Comparison of ENCODE assay signal across 12 cellular contexts in genomic region chr9:125888220-125888619, GRCh38.
DNase-seq lines count a peak whose midpoint lies in the region; ATAC-seq and TF ChIP-seq lines count a peak whose summit lies in the region.
"Had no signal": no experiment of that assay in that cellular context is flagged by ENCODE, and none has a peak within 500 bp of the region (broad histone marks: within the 10 kb centered on the region; RNA-seq: fewer than 3 reads in every experiment).

No MANE protein-coding gene starts in this region.

- peak overlapping the region; percentile 67 for H3K4me3 ChIP-seq in SK-N-MC
- H3K4me3 ChIP-seq in gastroesophageal sphincter: no peak overlapping the region
- H3K4me3 ChIP-seq in brain microvascular endothelial cell (ENCODE audit: low read depth, low read length): no peak overlapping the region

- in situ Hi-C loops in brain microvascular endothelial cell (cut with HindIII; ENCODE audit: low pct_ligation_motif_present, low sequenced_read_pairs): no loop called here

- WGBS in gastroesophageal sphincter (ENCODE audit: low coverage in 1 of 2), 2 donors: 65 to 66% methylated on average over 7 of the region's 7 CpGs

- H3K27me3 ChIP-seq in gastroesophageal sphincter (no peaks in the 10 kb centered on the region), brain microvascular endothelial cell (replicated peaks) (no peaks in the 10 kb centered on the region)

- peak overlapping the region; percentile 34 for H3K9ac ChIP-seq in SK-N-MC (ENCODE audit: insufficient read length)

- DNase-seq in natural killer cell: no peak
- no peak for DNase-seq in natural killer cell treated with Interleukin-12 subunit alpha and Interleukin-12 subunit beta and Interleukin-15 and Interleukin-18, amount 100 ng/mL, for 72 hours (ENCODE audit: low spot score)
- DNase-seq in SK-N-MC (ENCODE audit: low read depth, low spot score): no peak
- DNase-seq in NCI-H526 (lab: John Stamatoyannopoulos, UW): no peak
- no peak for DNase-seq in brain microvascular endothelial cell
- DNase-seq: CD4-positive, CD25-positive, alpha-beta regulatory T cell; kidney glomerular epithelial cell; naive thymus-derived CD8-positive, alpha-beta T cell had no signal

- H3K36me3 ChIP-seq in SK-N-MC (ENCODE audit: insufficient read depth, low read length): no peaks in the 10 kb centered on the region
- no peaks in the 10 kb centered on the region for H3K36me3 ChIP-seq in gastroesophageal sphincter
- H3K36me3 ChIP-seq in brain microvascular endothelial cell (replicated peaks): no peaks in the 10 kb centered on the region

- H3K4me3 Mint-ChIP-seq in natural killer cell: peak overlapping the region; percentile 2
- no peak overlapping the region for H3K4me3 Mint-ChIP-seq in natural killer cell treated with Interleukin-12 subunit alpha and Interleukin-12 subunit beta and Interleukin-15 and Interleukin-18, amount 100 ng/mL, for 72 hours

- peaks cover 6 to 73% (median 16%) of the 10 kb centered on the region in 3 donors for H3K4me1 ChIP-seq in gastroesophageal sphincter

- intact Hi-C loops in natural killer cell (cut with micrococcal nuclease): no loop called here

- no peaks in the 10 kb centered on the region for H3K9me3 Mint-ChIP-seq in natural killer cell
- no peaks in the 10 kb centered on the region for H3K9me3 Mint-ChIP-seq in natural killer cell treated with Interleukin-12 subunit alpha and Interleukin-12 subunit beta and Interleukin-15 and Interleukin-18, amount 100 ng/mL, for 72 hours
- H3K9me3 Mint-ChIP-seq: CD4-positive, CD25-positive, alpha-beta regulatory T cell; dendritic cell treated with granulocyte-macrophage colony-stimulating factor and Interleukin-4, amounts not matched to agents 40 ng/mL and 50 ng/mL, for 4 days; naive thymus-derived CD8-positive, alpha-beta T cell had no signal

- H3K27ac Mint-ChIP-seq in natural killer cell: no peak overlapping the region
- no peak overlapping the region for H3K27ac Mint-ChIP-seq in natural killer cell treated with Interleukin-12 subunit alpha and Interleukin-12 subunit beta and Interleukin-15 and Interleukin-18, amount 100 ng/mL, for 72 hours
- H3K27ac Mint-ChIP-seq: CD4-positive, CD25-positive, alpha-beta regulatory T cell; dendritic cell treated with granulocyte-macrophage colony-stimulating factor and Interleukin-4, amounts not matched to agents 40 ng/mL and 50 ng/mL, for 4 days; naive thymus-derived CD8-positive, alpha-beta T cell had no signal

- TF ChIP-seq POLR2A in gastroesophageal sphincter (IDR thresholded peaks at IDR 0.05): no peak

- H3K9me3 ChIP-seq in SK-N-MC (ENCODE audit: low read depth, low read length): no peaks in the 10 kb centered on the region
- H3K9me3 ChIP-seq in gastroesophageal sphincter: no peaks in the 10 kb centered on the region

- no peaks in the 10 kb centered on the region for H3K36me3 Mint-ChIP-seq in natural killer cell
- H3K36me3 Mint-ChIP-seq in natural killer cell treated with Interleukin-12 subunit alpha and Interleukin-12 subunit beta and Interleukin-15 and Interleukin-18, amount 100 ng/mL, for 72 hours: no peaks in the 10 kb centered on the region
- H3K36me3 Mint-ChIP-seq: CD4-positive, CD25-positive, alpha-beta regulatory T cell; naive thymus-derived CD8-positive, alpha-beta T cell had no signal

- peaks cover 4 to 8% of the 10 kb centered on the region in 2 donors for H3K27me3 Mint-ChIP-seq in natural killer cell (ENCODE audit: low read depth in 2 of 2)
- peaks cover 10 to 11% of the 10 kb centered on the region in 2 donors for H3K27me3 Mint-ChIP-seq in natural killer cell treated with Interleukin-12 subunit alpha and Interleukin-12 subunit beta and Interleukin-15 and Interleukin-18, amount 100 ng/mL, for 72 hours

- H3K27ac ChIP-seq in SK-N-MC: peak overlapping the region; percentile 63; the same call in 1 of the 2 replicates
- H3K27ac ChIP-seq in gastroesophageal sphincter: peak overlapping the region in 3 of 4 donors; percentile 64 to 80 (median 72)
- H3K27ac ChIP-seq in brain microvascular endothelial cell: no peak overlapping the region

- ATAC-seq in natural killer cell: no peak
- ATAC-seq in natural killer cell treated with Interleukin-12 subunit alpha and Interleukin-12 subunit beta and Interleukin-15 and Interleukin-18, amount 100 ng/mL, for 72 hours: no peak
- no peak for ATAC-seq in gastroesophageal sphincter
- ATAC-seq in GM19397 (IDR thresholded peaks at IDR 0.05; ENCODE audit: unreplicated experiment): no peak
- no peak for ATAC-seq in HG03460 (IDR thresholded peaks at IDR 0.05; ENCODE audit: unreplicated experiment)
- ATAC-seq: naive thymus-derived CD8-positive, alpha-beta T cell had no signal

- TF ChIP-seq EP300 in gastroesophageal sphincter (IDR thresholded peaks at IDR 0.05): no peak

- H3K4me1 Mint-ChIP-seq in natural killer cell: peaks cover 8 to 10% of the 10 kb centered on the region in 2 donors
- peaks cover 8 to 10% of the 10 kb centered on the region in 2 donors for H3K4me1 Mint-ChIP-seq in natural killer cell treated with Interleukin-12 subunit alpha and Interleukin-12 subunit beta and Interleukin-15 and Interleukin-18, amount 100 ng/mL, for 72 hours (ENCODE audit: low read depth in 2 of 2)

- TF ChIP-seq CTCF in natural killer cell (IDR thresholded peaks at IDR 0.05): no peak
- TF ChIP-seq CTCF in gastroesophageal sphincter (IDR thresholded peaks at IDR 0.05): no peak
- no peak for TF ChIP-seq CTCF in brain microvascular endothelial cell (IDR thresholded peaks at IDR 0.05; ENCODE audit: low read depth, low read length, missing control alignments)
